1 cellular context compared by ENCODE assay signal in genomic region chr17:76103274-76104139, GRCh38.
A peak's percentile ranks its signal among the peaks of the same experiment; 100 is the strongest.
TF ChIP-seq lines count a peak whose summit lies in the region.

Gene EXOC7, minus strand, starts transcription at chr17:76103787. Its CDS starts 95 bp downstream, at chr17:76103692.

TF ChIP-seq in HepG2, 621 proteins besides CTCF, POLR2A, EP300 and RAD21 (continued from another document and continues in another):
- TF ChIP-seq, protein P1, sequence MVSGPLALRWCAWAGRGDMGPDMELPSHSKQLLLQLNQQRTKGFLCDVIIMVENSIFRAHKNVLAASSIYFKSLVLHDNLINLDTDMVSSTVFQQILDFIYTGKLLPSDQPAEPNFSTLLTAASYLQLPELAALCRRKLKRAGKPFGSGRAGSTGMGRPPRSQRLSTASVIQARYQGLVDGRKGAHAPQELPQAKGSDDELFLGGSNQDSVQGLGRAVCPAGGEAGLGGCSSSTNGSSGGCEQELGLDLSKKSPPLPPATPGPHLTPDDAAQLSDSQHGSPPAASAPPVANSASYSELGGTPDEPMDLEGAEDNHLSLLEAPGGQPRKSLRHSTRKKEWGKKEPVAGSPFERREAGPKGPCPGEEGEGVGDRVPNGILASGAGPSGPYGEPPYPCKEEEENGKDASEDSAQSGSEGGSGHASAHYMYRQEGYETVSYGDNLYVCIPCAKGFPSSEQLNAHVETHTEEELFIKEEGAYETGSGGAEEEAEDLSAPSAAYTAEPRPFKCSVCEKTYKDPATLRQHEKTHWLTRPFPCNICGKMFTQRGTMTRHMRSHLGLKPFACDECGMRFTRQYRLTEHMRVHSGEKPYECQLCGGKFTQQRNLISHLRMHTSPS (CRISPR knock-in tag; IDR thresholded peaks at IDR 0.05; ENCODE audit: low read depth), result 0 out of 2 replicates have a peak, but pooled peaks have one; percentile 4
- TF ChIP-seq, protein P2, sequence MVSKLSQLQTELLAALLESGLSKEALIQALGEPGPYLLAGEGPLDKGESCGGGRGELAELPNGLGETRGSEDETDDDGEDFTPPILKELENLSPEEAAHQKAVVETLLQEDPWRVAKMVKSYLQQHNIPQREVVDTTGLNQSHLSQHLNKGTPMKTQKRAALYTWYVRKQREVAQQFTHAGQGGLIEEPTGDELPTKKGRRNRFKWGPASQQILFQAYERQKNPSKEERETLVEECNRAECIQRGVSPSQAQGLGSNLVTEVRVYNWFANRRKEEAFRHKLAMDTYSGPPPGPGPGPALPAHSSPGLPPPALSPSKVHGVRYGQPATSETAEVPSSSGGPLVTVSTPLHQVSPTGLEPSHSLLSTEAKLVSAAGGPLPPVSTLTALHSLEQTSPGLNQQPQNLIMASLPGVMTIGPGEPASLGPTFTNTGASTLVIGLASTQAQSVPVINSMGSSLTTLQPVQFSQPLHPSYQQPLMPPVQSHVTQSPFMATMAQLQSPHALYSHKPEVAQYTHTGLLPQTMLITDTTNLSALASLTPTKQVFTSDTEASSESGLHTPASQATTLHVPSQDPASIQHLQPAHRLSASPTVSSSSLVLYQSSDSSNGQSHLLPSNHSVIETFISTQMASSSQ (IDR thresholded peaks at IDR 0.05; ENCODE audit: low read depth), result 0 out of 2 replicates have a peak, but pooled peaks have one; percentile 29
- TF ChIP-seq, protein P2 (CRISPR knock-in tag; IDR thresholded peaks at IDR 0.05; ENCODE audit: borderline replicate concordance), result no peak
- TF ChIP-seq, protein P3, sequence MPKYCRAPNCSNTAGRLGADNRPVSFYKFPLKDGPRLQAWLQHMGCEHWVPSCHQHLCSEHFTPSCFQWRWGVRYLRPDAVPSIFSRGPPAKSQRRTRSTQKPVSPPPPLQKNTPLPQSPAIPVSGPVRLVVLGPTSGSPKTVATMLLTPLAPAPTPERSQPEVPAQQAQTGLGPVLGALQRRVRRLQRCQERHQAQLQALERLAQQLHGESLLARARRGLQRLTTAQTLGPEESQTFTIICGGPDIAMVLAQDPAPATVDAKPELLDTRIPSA (CRISPR knock-in tag; IDR thresholded peaks at IDR 0.05; ENCODE audit: borderline replicate concordance), result no peak
- TF ChIP-seq RAD51 (IDR thresholded peaks at IDR 0.05; ENCODE audit: borderline replicate concordance) (no peak), HOXA7 (CRISPR knock-in tag; IDR thresholded peaks at IDR 0.05) (no peak), NKX3-1 (CRISPR knock-in tag; IDR thresholded peaks at IDR 0.05) (no peak), NFE2L2 (IDR thresholded peaks at IDR 0.05; ENCODE audit: low read length) (no peak), ZNF556 (CRISPR knock-in tag; IDR thresholded peaks at IDR 0.05; ENCODE audit: borderline replicate concordance) (no peak; the same call in 1 of the 2 replicates), HMG20B (CRISPR knock-in tag; conservative IDR thresholded peaks at IDR 0.05) (no peak), BORCS8-MEF2B (CRISPR knock-in tag; IDR thresholded peaks at IDR 0.05) (peak; percentile 73; the same call in 1 of the 2 replicates), ZC3H4 (CRISPR knock-in tag; IDR thresholded peaks at IDR 0.05; ENCODE audit: borderline replicate concordance) (no peak), MAFF (IDR thresholded peaks at IDR 0.05; ENCODE audit: low read depth, low read length) (no peak), ZNF790 (CRISPR knock-in tag; IDR thresholded peaks at IDR 0.05; ENCODE audit: borderline replicate concordance) (no peak), NR2C2 (CRISPR knock-in tag; IDR thresholded peaks at IDR 0.05; ENCODE audit: borderline replicate concordance) (no peak), ZNF605 (CRISPR knock-in tag; IDR thresholded peaks at IDR 0.05) (peak; percentile 86), RFX5 (IDR thresholded peaks at IDR 0.05; ENCODE audit: low read depth, low read length) (no peak), KLF11 (CRISPR knock-in tag; IDR thresholded peaks at IDR 0.05) (no peak; the same call in 1 of the 2 replicates), SOX13 (IDR thresholded peaks at IDR 0.05) (no peak), SOX13 (CRISPR knock-in tag; conservative IDR thresholded peaks at IDR 0.05 in 1 of 2, IDR thresholded peaks at IDR 0.05 in 1 of 2) (peak in 1 of 2 experiments; percentile 31; a peak in 1 of 4 replicates), MEIS1 (CRISPR knock-in tag; IDR thresholded peaks at IDR 0.05; ENCODE audit: borderline replicate concordance) (no peak; the same call in 1 of the 2 replicates), ZNF850 (CRISPR knock-in tag; conservative IDR thresholded peaks at IDR 0.05) (0 out of 2 replicates have a peak, but pooled peaks have one; percentile 66), ZNF530 (CRISPR knock-in tag; IDR thresholded peaks at IDR 0.05; ENCODE audit: low read depth) (no peak), CENPT (CRISPR knock-in tag; IDR thresholded peaks at IDR 0.05; ENCODE audit: low read depth) (no peak), THAP9 (CRISPR knock-in tag; IDR thresholded peaks at IDR 0.05; ENCODE audit: borderline replicate concordance) (peak; percentile 97), ZNF468 (CRISPR knock-in tag; IDR thresholded peaks at IDR 0.05) (no peak), SETDB1 (CRISPR knock-in tag; IDR thresholded peaks at IDR 0.05; ENCODE audit: borderline replicate concordance) (no peak), ZNF180 (CRISPR knock-in tag; IDR thresholded peaks at IDR 0.05; ENCODE audit: borderline replicate concordance, low read depth) (no peak), CCAR2 (optimal IDR thresholded peaks at IDR 0.05; ENCODE audit: low read depth, low read length) (no peak), ZNF451 (CRISPR knock-in tag; IDR thresholded peaks at IDR 0.05) (no peak; the same call in none of the 2 replicates), GATAD1 (CRISPR knock-in tag; IDR thresholded peaks at IDR 0.05) (peak; percentile 85), ZXDC (CRISPR knock-in tag; IDR thresholded peaks at IDR 0.05) (no peak), ZNF430 (CRISPR knock-in tag; IDR thresholded peaks at IDR 0.05) (peak; percentile 91; the same call in 1 of the 2 replicates), KLF16 (CRISPR knock-in tag; IDR thresholded peaks at IDR 0.05) (peak; percentile 27 to 82; a peak in 2 of 4 replicates), IRF2 (CRISPR knock-in tag; IDR thresholded peaks at IDR 0.05) (peak; percentile 72; the same call in 1 of the 2 replicates), CCDC6 (CRISPR knock-in tag; IDR thresholded peaks at IDR 0.05) (no peak; the same call in none of the 2 replicates), ZNF567 (CRISPR knock-in tag; IDR thresholded peaks at IDR 0.05; ENCODE audit: borderline replicate concordance) (peak; percentile 22; the same call in 1 of the 2 replicates), MIXL1 (CRISPR knock-in tag; IDR thresholded peaks at IDR 0.05) (peak; percentile 42; the same call in 1 of the 2 replicates)
- TF ChIP-seq, protein P4, sequence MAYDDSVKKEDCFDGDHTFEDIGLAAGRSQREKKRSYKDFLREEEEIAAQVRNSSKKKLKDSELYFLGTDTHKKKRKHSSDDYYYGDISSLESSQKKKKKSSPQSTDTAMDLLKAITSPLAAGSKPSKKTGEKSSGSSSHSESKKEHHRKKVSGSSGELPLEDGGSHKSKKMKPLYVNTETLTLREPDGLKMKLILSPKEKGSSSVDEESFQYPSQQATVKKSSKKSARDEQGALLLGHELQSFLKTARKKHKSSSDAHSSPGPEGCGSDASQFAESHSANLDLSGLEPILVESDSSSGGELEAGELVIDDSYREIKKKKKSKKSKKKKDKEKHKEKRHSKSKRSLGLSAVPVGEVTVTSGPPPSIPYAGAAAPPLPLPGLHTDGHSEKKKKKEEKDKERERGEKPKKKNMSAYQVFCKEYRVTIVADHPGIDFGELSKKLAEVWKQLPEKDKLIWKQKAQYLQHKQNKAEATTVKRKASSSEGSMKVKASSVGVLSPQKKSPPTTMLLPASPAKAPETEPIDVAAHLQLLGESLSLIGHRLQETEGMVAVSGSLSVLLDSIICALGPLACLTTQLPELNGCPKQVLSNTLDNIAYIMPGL (CRISPR knock-in tag; IDR thresholded peaks at IDR 0.05; ENCODE audit: borderline replicate concordance in 1 of 2, low read depth in 1 of 2), result peak in 1 of 2 experiments; percentile 73; a peak in 3 of 4 replicates
- TF ChIP-seq, protein P5, sequence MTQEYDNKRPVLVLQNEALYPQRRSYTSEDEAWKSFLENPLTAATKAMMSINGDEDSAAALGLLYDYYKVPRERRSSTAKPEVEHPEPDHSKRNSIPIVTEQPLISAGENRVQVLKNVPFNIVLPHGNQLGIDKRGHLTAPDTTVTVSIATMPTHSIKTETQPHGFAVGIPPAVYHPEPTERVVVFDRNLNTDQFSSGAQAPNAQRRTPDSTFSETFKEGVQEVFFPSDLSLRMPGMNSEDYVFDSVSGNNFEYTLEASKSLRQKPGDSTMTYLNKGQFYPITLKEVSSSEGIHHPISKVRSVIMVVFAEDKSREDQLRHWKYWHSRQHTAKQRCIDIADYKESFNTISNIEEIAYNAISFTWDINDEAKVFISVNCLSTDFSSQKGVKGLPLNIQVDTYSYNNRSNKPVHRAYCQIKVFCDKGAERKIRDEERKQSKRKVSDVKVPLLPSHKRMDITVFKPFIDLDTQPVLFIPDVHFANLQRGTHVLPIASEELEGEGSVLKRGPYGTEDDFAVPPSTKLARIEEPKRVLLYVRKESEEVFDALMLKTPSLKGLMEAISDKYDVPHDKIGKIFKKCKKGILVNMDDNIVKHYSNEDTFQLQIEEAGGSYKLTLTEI (CRISPR knock-in tag; conservative IDR thresholded peaks at IDR 0.05), result no peak
- TF ChIP-seq, protein P6, sequence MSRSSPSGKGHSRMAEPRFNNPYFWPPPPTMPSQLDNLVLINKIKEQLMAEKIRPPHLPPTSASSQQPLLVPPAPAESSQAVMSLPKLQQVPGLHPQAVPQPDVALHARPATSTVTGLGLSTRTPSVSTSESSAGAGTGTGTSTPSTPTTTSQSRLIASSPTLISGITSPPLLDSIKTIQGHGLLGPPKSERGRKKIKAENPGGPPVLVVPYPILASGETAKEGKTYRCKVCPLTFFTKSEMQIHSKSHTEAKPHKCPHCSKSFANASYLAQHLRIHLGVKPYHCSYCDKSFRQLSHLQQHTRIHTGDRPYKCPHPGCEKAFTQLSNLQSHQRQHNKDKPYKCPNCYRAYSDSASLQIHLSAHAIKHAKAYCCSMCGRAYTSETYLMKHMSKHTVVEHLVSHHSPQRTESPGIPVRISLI (CRISPR knock-in tag; IDR thresholded peaks at IDR 0.05; ENCODE audit: borderline replicate concordance), result no peak
- TF ChIP-seq, protein P7, sequence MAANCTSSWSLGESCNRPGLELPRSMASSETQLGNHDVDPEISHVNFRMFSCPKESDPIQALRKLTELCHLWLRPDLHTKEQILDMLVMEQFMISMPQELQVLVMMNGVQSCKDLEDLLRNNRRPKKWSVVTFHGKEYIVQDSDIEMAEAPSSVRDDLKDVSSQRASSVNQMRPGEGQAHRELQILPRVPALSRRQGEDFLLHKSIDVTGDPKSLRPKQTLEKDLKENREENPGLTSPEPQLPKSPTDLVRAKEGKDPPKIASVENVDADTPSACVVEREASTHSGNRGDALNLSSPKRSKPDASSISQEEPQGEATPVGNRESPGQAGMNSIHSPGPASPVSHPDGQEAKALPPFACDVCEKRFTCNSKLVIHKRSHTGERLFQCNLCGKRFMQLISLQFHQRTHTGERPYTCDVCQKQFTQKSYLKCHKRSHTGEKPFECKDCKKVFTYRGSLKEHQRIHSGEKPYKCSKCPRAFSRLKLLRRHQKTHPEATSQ (CRISPR knock-in tag; IDR thresholded peaks at IDR 0.05; ENCODE audit: borderline replicate concordance), result no peak; the same call in 1 of the 2 replicates
- TF ChIP-seq, protein P8, sequence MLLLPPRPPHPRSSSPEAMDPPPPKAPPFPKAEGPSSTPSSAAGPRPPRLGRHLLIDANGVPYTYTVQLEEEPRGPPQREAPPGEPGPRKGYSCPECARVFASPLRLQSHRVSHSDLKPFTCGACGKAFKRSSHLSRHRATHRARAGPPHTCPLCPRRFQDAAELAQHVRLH (CRISPR knock-in tag; IDR thresholded peaks at IDR 0.05; ENCODE audit: borderline replicate concordance, low read depth), result no peak
